Comparison of ENCODE assay signal across 25 cellular contexts in the genomic region with DNA sequence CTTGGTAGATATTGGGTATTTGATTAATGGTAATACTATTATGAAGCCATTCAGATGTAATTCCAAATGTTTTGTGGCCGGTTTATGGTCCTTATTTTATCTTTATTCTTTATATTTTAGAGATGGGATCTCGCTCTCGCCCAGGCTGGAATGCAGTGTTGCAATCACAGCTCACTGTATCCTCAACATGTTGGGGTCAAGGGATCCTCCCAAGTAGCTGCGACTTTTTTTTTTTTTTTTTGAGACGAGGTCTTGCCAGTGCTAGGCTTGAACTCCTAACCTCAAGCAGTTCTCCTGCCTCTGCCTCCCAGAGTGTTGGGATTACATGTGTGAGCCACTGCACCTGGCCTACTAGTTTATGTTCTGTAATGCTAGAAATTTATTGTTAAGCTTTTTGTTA. TPM values are rescaled to one million over a fixed set of nuclear protein-coding genes. Genes with fewer than 3 reads are reported as not detected.
A peak's percentile ranks its signal among the peaks of the same experiment; 100 is the strongest.
DNase-seq lines count a peak whose midpoint lies in the region; ATAC-seq and TF ChIP-seq lines count a peak whose summit lies in the region.
"Had no signal": no experiment of that assay in that cellular context is flagged by ENCODE, and none has a peak within 500 bp of the region (broad histone marks: within the 10 kb centered on the region; RNA-seq: fewer than 3 reads in every experiment).

No MANE protein-coding gene starts in this region.

- ATAC-seq in T-helper 17 cell (no peak), HG02981 (IDR thresholded peaks at IDR 0.05; ENCODE audit: unreplicated experiment) (no peak)
- ATAC-seq: GM23338; heart right ventricle; naive thymus-derived CD4-positive, alpha-beta T cell; right cardiac atrium had no signal

- no peak for TF ChIP-seq CTCF in fibroblast of villous mesenchyme (IDR thresholded peaks at IDR 0.05; ENCODE audit: insufficient read depth, low read depth, low read length)

- no peak overlapping the region for H3K9ac ChIP-seq in skeletal muscle tissue (ENCODE audit: low read depth in 1 of 3, low read length in 3 of 3)
- H3K9ac ChIP-seq: KMS-11 had no signal

- H3K4me1 ChIP-seq in skeletal muscle tissue (ENCODE audit: control insufficient read depth in 3 of 3, insufficient read depth in 3 of 3, low read length in 3 of 3) = peaks cover 40 to 71% (median 56%) of the 10 kb centered on the region in 3 donors

- H3K4me3 ChIP-seq in fibroblast of villous mesenchyme (ENCODE audit: low read depth, low read length) (no peak overlapping the region), skeletal muscle tissue (ENCODE audit: low read length in 3 of 3) (peak overlapping the region in 1 of 3 donors; percentile 4)
- H3K4me3 ChIP-seq: GM23338, heart right ventricle, thyroid gland had no signal

- no peaks in the 10 kb centered on the region for H3K27me3 Mint-ChIP-seq in T-helper 17 cell
- H3K27me3 Mint-ChIP-seq: B cell; naive thymus-derived CD4-positive, alpha-beta T cell; stimulated activated naive CD8-positive, alpha-beta T cell treated with anti-CD3 and anti-CD28 coated beads, Interleukin-15, Interleukin-2, amounts not matched to agents 100 ng/mL and 50 ng/mL, for 24 hours had no signal

- H3K36me3 ChIP-seq in skeletal muscle tissue (ENCODE audit: control insufficient read depth in 3 of 3, insufficient read depth in 3 of 3, low read length in 3 of 3) = peaks cover 1 to 9% (median 9%) of the 10 kb centered on the region in 3 donors

- DNase-seq in NCI-H82 (lab: John Stamatoyannopoulos, UW) (peak; percentile 47), NCI-H82 treated with DMSO at 0.1 percent for 48 hours (lab: John Stamatoyannopoulos, UW; ENCODE audit: unreplicated experiment) (no peak), T-helper 17 cell (no peak), fibroblast of villous mesenchyme (ENCODE audit: low read depth) (peak; percentile 85), hepatic stellate cell (ENCODE audit: low spot score) (no peak)
- no peak for DNase-seq in activated CD4-positive, CD25-positive, alpha-beta regulatory T cell (lab: John Stamatoyannopoulos, UW)
- DNase-seq: activated CD4-positive, alpha-beta T cell treated with anti-CD3 and anti-CD28 coated beads for 4 hours; activated CD8-positive, alpha-beta memory T cell treated with anti-CD3 and anti-CD28 coated beads for 24 hours; activated naive CD4-positive, alpha-beta T cell treated with anti-CD3 and anti-CD28 coated beads for 36 hours; DMS79 treated with DMSO at 0.1 percent for 48 hours; heart right ventricle; NCI-H510A treated with DMSO at 0.1 percent for 48 hours; right cardiac atrium; stimulated activated CD4-positive, alpha-beta T cell treated with anti-CD3 and anti-CD28 coated beads, Interleukin-15, amount 100 ng/mL, for 24 hours; thyroid gland had no signal

- H3K4me3 Mint-ChIP-seq in T-helper 17 cell = no peak overlapping the region
- H3K4me3 Mint-ChIP-seq: activated naive CD4-positive, alpha-beta T cell treated with anti-CD3 and anti-CD28 coated beads for 36 hours; B cell; GM23338; stimulated activated naive CD8-positive, alpha-beta T cell treated with anti-CD3 and anti-CD28 coated beads, Interleukin-15, Interleukin-2, amounts not matched to agents 100 ng/mL and 50 ng/mL, for 24 hours; T-helper 1 cell treated with Interleukin-12 subunit alpha and Interleukin-12 subunit beta and Interleukin-4 antibody, amounts not matched to agents 30 μg/mL and 1 μg/mL, for 36 hours had no signal

- H3K36me3 Mint-ChIP-seq in T-helper 17 cell (ENCODE audit: low read depth) = no peaks in the 10 kb centered on the region

- H3K9me3 ChIP-seq in T-helper 17 cell (ENCODE audit: control insufficient read depth, low read length, poor library complexity, severe bottlenecking) (no peaks in the 10 kb centered on the region), skeletal muscle tissue (ENCODE audit: control insufficient read depth in 3 of 3, low read length in 3 of 3) (no peaks in the 10 kb centered on the region)
- H3K9me3 ChIP-seq: heart right ventricle, thyroid gland had no signal

- peak overlapping the region; percentile 39 for H3K27ac Mint-ChIP-seq in T-helper 17 cell
- H3K27ac Mint-ChIP-seq: B cell, GM23338 had no signal

- H3K4me1 Mint-ChIP-seq in T-helper 17 cell = peaks cover 46% of the 10 kb centered on the region

- no peaks in the 10 kb centered on the region for H3K27me3 ChIP-seq in skeletal muscle tissue (ENCODE audit: control insufficient read depth in 3 of 3, insufficient read depth in 3 of 3, low read length in 3 of 3)
- H3K27me3 ChIP-seq: heart right ventricle, thyroid gland had no signal

- H3K27ac ChIP-seq in skeletal muscle tissue (ENCODE audit: low read depth, low read length) = peak overlapping the region; percentile 99
- H3K27ac ChIP-seq: 22Rv1, KMS-11, thyroid gland had no signal

RNA-seq across cellular contexts. Expression of a gene that starts 4.7 kb away (rescaled TPM):
- total RNA-seq in T-helper 17 cell (10 to 100 TPM; 27.5 to 31.1 TPM), fibroblast of villous mesenchyme (15.5 and 21.3 TPM in 2 replicates), skeletal muscle tissue (30.8 TPM)

RNA-seq across cellular contexts. Expression of a gene that starts 37.1 kb away (rescaled TPM):
- total RNA-seq in T-helper 17 cell = 1 to 10 TPM; 5.7 to 6.8 TPM
- total RNA-seq in fibroblast of villous mesenchyme = 2.3 and 2.6 TPM in 2 replicates
- 4.2 TPM for total RNA-seq in skeletal muscle tissue
- total RNA-seq: SK-MEL-5 had no signal

Comparison
In these comparisons a context has a peak if more than half of its experiments do, and no peak if none do; other contexts are left out.
1. DNase-seq: peak in NCI-H82 (single experiment) and fibroblast of villous mesenchyme (single experiment); none in NCI-H82 treated with DMSO at 0.1 percent for 48 hours (single experiment), T-helper 17 cell (0 of 3), hepatic stellate cell (single experiment) and activated CD4-positive, CD25-positive, alpha-beta regulatory T cell (0 of 4).